ENCODE assay signal across 1 cellular context in the genomic region with DNA sequence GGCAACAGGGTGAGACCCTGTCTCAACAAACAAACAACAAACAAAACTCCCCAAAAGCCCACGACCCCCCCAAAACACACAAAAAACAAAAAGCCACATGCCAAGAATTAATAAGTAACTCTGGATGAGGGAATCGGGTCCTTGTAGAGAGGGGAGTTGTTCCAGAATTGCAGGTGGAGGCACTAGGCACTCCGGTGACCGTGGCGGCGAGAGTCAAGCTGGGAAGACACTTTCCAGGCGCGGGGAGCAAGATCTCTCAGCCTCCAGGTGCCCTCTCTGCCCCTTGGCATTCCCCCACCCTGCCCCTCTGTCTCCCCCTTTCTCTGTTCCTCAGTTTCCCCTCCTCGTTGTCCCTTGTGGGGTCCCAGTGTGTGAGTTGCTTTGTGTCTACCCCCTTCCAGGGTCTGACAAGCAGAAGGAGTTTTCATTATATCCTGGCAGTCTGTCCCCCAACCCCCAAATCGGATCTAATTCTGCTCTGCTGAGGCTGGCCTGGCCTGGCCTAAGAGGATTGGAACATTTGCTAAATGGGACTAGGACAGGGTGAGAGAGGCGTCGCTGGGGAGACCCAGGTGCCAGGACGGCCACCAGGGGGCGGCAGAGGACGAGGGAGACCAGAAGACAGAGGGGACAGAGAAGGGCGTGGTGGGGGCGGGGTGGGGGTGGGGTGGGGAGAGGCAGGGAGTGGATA.
TF ChIP-seq lines count a peak whose summit lies in the region.

No MANE protein-coding gene starts in this region.

TF ChIP-seq in HEK293, 187 proteins besides CTCF, POLR2A, EP300 and RAD21:
- TF ChIP-seq ZNF473 (tag by site-specific recombination; IDR thresholded peaks at IDR 0.05): no peak
- TF ChIP-seq YY2 (tag by site-specific recombination; IDR thresholded peaks at IDR 0.05): no peak
- TF ChIP-seq, protein P1, sequence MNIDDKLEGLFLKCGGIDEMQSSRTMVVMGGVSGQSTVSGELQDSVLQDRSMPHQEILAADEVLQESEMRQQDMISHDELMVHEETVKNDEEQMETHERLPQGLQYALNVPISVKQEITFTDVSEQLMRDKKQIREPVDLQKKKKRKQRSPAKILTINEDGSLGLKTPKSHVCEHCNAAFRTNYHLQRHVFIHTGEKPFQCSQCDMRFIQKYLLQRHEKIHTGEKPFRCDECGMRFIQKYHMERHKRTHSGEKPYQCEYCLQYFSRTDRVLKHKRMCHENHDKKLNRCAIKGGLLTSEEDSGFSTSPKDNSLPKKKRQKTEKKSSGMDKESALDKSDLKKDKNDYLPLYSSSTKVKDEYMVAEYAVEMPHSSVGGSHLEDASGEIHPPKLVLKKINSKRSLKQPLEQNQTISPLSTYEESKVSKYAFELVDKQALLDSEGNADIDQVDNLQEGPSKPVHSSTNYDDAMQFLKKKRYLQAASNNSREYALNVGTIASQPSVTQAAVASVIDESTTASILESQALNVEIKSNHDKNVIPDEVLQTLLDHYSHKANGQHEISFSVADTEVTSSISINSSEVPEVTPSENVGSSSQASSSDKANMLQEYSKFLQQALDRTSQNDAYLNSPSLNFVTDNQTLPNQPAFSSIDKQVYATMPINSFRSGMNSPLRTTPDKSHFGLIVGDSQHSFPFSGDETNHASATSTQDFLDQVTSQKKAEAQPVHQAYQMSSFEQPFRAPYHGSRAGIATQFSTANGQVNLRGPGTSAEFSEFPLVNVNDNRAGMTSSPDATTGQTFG (tag by site-specific recombination; IDR thresholded peaks at IDR 0.05; ENCODE audit: borderline replicate concordance): no peak
- no peak for TF ChIP-seq ZNF24 (tag by site-specific recombination; IDR thresholded peaks at IDR 0.05)
- no peak for TF ChIP-seq ZNF558 (tag by site-specific recombination; IDR thresholded peaks at IDR 0.05)
- peak; percentile 61; the same call in 1 of the 2 replicates for TF ChIP-seq KLF10 (tag by site-specific recombination; IDR thresholded peaks at IDR 0.05)
- TF ChIP-seq ZNF223 (tag by site-specific recombination; IDR thresholded peaks at IDR 0.05): no peak
- TF ChIP-seq, protein P2, sequence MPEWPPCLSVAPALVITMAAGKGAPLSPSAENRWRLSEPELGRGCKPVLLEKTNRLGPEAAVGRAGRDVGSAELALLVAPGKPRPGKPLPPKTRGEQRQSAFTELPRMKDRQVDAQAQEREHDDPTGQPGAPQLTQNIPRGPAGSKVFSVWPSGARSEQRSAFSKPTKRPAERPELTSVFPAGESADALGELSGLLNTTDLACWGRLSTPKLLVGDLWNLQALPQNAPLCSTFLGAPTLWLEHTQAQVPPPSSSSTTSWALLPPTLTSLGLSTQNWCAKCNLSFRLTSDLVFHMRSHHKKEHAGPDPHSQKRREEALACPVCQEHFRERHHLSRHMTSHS (tag by site-specific recombination; IDR thresholded peaks at IDR 0.05): no peak
- no peak for TF ChIP-seq BCL11A (tag by site-specific recombination; IDR thresholded peaks at IDR 0.05; ENCODE audit: low read depth)
- TF ChIP-seq TCF7L2 (IDR thresholded peaks at IDR 0.05; ENCODE audit: borderline replicate concordance, low read depth, low read length): no peak
- TF ChIP-seq KLF9 (tag by site-specific recombination; IDR thresholded peaks at IDR 0.05; ENCODE audit: low read depth): peak; percentile 50
- no peak for TF ChIP-seq ZNF146 (tag by site-specific recombination; IDR thresholded peaks at IDR 0.05)
- TF ChIP-seq ZNF654 (tag by site-specific recombination; IDR thresholded peaks at IDR 0.05; ENCODE audit: low read depth): 0 out of 2 replicates have a peak, but pooled peaks have one; percentile 17
- no peak for TF ChIP-seq ZNF174 (tag by site-specific recombination; IDR thresholded peaks at IDR 0.05)
- no peak for TF ChIP-seq ZNF701 (tag by site-specific recombination; IDR thresholded peaks at IDR 0.05)
- TF ChIP-seq, protein P3, sequence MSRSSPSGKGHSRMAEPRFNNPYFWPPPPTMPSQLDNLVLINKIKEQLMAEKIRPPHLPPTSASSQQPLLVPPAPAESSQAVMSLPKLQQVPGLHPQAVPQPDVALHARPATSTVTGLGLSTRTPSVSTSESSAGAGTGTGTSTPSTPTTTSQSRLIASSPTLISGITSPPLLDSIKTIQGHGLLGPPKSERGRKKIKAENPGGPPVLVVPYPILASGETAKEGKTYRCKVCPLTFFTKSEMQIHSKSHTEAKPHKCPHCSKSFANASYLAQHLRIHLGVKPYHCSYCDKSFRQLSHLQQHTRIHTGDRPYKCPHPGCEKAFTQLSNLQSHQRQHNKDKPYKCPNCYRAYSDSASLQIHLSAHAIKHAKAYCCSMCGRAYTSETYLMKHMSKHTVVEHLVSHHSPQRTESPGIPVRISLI (tag by site-specific recombination; IDR thresholded peaks at IDR 0.05): no peak
- TF ChIP-seq ZNF544 (tag by site-specific recombination; IDR thresholded peaks at IDR 0.05): no peak
- TF ChIP-seq, protein P4, sequence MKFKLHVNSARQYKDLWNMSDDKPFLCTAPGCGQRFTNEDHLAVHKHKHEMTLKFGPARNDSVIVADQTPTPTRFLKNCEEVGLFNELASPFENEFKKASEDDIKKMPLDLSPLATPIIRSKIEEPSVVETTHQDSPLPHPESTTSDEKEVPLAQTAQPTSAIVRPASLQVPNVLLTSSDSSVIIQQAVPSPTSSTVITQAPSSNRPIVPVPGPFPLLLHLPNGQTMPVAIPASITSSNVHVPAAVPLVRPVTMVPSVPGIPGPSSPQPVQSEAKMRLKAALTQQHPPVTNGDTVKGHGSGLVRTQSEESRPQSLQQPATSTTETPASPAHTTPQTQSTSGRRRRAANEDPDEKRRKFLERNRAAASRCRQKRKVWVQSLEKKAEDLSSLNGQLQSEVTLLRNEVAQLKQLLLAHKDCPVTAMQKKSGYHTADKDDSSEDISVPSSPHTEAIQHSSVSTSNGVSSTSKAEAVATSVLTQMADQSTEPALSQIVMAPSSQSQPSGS (tag by site-specific recombination; IDR thresholded peaks at IDR 0.05; ENCODE audit: low read depth): no peak
- no peak for TF ChIP-seq ZNF19 (tag by site-specific recombination; IDR thresholded peaks at IDR 0.05; ENCODE audit: low read depth)
- TF ChIP-seq ZNF621 (tag by site-specific recombination; IDR thresholded peaks at IDR 0.05): no peak
